1 cellular context compared by ENCODE assay signal in the genomic region with DNA sequence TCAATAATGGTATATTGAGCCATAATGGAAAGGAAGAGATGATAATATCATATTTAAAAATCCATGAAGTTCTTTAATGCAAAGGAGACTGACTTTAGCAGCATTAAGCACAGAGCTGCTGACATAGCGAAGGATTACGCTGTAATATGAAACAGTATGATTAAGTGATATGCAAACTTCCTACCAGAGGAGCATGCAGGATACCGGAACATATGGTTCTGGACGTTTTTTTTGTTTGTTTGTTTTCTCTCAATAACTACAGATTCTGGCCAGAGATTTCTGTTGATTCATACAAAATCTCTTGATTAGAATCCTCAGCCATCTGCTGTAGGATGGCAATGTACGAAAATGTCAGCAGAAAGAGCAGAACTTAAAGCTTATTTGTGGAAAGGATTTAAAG.
TF ChIP-seq lines count a peak whose summit lies in the region.

No MANE protein-coding gene starts in this region.

TF ChIP-seq in IMR-90, 13 proteins besides CTCF, POLR2A, EP300 and RAD21:
- TF ChIP-seq FOS (IDR thresholded peaks at IDR 0.05; ENCODE audit: low read depth, low read length) = no peak
- TF ChIP-seq NFE2L2 (IDR thresholded peaks at IDR 0.05; ENCODE audit: low read depth, low read length) = no peak
- no peak for TF ChIP-seq MXI1 (IDR thresholded peaks at IDR 0.05; ENCODE audit: borderline replicate concordance, low read depth, low read length)
- TF ChIP-seq SMC3 (IDR thresholded peaks at IDR 0.05; ENCODE audit: low read depth, low read length) = no peak
- no peak for TF ChIP-seq BHLHE40 (IDR thresholded peaks at IDR 0.05; ENCODE audit: low read depth, low read length)
- TF ChIP-seq, protein P1, sequence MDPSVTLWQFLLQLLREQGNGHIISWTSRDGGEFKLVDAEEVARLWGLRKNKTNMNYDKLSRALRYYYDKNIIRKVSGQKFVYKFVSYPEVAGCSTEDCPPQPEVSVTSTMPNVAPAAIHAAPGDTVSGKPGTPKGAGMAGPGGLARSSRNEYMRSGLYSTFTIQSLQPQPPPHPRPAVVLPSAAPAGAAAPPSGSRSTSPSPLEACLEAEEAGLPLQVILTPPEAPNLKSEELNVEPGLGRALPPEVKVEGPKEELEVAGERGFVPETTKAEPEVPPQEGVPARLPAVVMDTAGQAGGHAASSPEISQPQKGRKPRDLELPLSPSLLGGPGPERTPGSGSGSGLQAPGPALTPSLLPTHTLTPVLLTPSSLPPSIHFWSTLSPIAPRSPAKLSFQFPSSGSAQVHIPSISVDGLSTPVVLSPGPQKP (IDR thresholded peaks at IDR 0.05; ENCODE audit: borderline replicate concordance, low read depth, low read length) = no peak
